Comparison of ENCODE assay signal across 21 cellular contexts in the genomic region with DNA sequence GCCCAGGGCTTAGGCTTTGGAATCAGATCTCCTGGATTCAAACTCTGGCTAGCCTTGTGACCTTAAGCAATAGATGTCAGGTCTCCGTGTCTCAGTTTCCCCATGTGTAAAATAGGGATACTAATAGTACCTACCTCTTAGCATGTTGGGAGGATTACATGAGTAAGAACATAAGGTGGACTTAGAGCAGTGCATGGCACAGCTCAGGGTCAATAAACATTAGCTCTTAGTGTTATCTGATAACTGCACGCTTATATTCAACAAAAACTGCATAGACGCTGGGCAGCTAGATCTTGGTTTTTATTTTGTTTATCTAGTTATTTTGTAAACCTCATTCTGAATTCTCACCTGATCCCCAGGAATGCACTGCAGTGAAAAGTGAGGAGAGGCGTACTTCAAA.
"Had no signal": no experiment of that assay in that cellular context is flagged by ENCODE, and none has a peak within 500 bp of the region (broad histone marks: within the 10 kb centered on the region; RNA-seq: fewer than 3 reads in every experiment).

No MANE protein-coding gene starts in this region.

- DNase-seq: cortex of kidney; effector CD8-positive, alpha-beta T cell; effector memory CD8-positive, alpha-beta T cell; endodermal cell; erythroblast; esophagus squamous epithelium; foreskin fibroblast; foreskin melanocyte; gastrocnemius medialis; glutamatergic neuron; head of caudate nucleus; heart right ventricle; hippocampal formation; left cardiac atrium; left lung; left ventricle myocardium superior; lower lobe of right lung; mesenchymal stem cell; mucosa of descending colon had no signal

- H3K4me3 Mint-ChIP-seq: dendritic cell treated with granulocyte-macrophage colony-stimulating factor and Interleukin-4, amounts not matched to agents 40 ng/mL and 50 ng/mL, for 4 days; effector memory CD8-positive, alpha-beta T cell; endodermal cell; mesothelial cell of epicardium had no signal

- ATAC-seq: effector memory CD8-positive, alpha-beta T cell; gastrocnemius medialis; heart right ventricle; left cardiac atrium; left lung; left ventricle myocardium superior; lower lobe of right lung; mucosa of descending colon had no signal

- H3K4me1 Mint-ChIP-seq: mesothelial cell of epicardium had no signal

- H3K27me3 Mint-ChIP-seq: dendritic cell treated with granulocyte-macrophage colony-stimulating factor and Interleukin-4, amounts not matched to agents 40 ng/mL and 50 ng/mL, for 4 days had no signal

- H3K36me3 Mint-ChIP-seq: mesothelial cell of epicardium had no signal

- H3K9me3 Mint-ChIP-seq: effector memory CD8-positive, alpha-beta T cell; mesothelial cell of epicardium had no signal

- H3K27ac Mint-ChIP-seq: dendritic cell treated with granulocyte-macrophage colony-stimulating factor and Interleukin-4, amounts not matched to agents 40 ng/mL and 50 ng/mL, for 4 days; effector memory CD8-positive, alpha-beta T cell; endodermal cell; mesothelial cell of epicardium had no signal
